8 cellular contexts compared by ENCODE assay signal in the genomic region with DNA sequence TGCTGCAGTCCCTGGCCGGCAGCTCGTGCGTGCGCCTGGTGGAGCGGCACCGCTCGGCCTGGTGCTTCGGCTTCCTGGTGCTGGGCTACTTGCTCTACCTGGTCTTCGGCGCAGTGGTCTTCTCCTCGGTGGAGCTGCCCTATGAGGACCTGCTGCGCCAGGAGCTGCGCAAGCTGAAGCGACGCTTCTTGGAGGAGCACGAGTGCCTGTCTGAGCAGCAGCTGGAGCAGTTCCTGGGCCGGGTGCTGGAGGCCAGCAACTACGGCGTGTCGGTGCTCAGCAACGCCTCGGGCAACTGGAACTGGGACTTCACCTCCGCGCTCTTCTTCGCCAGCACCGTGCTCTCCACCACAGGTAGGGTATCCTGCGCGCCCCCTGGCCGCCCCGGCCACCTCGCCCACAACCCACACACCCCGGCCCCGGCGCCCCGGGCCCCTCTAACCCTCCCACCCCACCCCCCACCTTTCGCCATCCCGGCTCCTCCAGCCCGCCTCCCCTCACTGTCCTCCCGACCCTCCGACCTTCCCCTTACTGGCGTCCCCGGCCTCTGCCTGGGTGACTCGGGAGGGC. TPM values are rescaled to one million over a fixed set of nuclear protein-coding genes. Genes with fewer than 3 reads are reported as not detected.
DNase-seq lines count a peak whose midpoint lies in the region; ATAC-seq and TF ChIP-seq lines count a peak whose summit lies in the region.

No MANE protein-coding gene starts in this region.

- H3K4me1 ChIP-seq in right atrium auricular region (no peaks in the 10 kb centered on the region), gastrocnemius medialis (no peaks in the 10 kb centered on the region)

- DNase-seq in AG08395 (ENCODE audit: low spot score) (peak; percentile 39), amniotic epithelial cell (ENCODE audit: low read depth) (peak; percentile 16), right atrium auricular region (ENCODE audit: low spot score) (no peak), gastrocnemius medialis (no peak), epidermal melanocyte (ENCODE audit: insufficient read length, low spot score) (no peak), posterior vena cava (ENCODE audit: low spot score) (no peak)

- no peaks in the 10 kb centered on the region for H3K9me3 ChIP-seq in right atrium auricular region
- no peaks in the 10 kb centered on the region for H3K9me3 ChIP-seq in gastrocnemius medialis

- peak; percentile 41 for TF ChIP-seq POLR2A in GM15510 (IDR thresholded peaks at IDR 0.05; ENCODE audit: borderline replicate concordance, extremely low read depth, insufficient read length)
- no peak for TF ChIP-seq POLR2A in gastrocnemius medialis (IDR thresholded peaks at IDR 0.05)

- H3K36me3 ChIP-seq in right atrium auricular region = no peaks in the 10 kb centered on the region
- H3K36me3 ChIP-seq in gastrocnemius medialis = no peaks in the 10 kb centered on the region

- in situ Hi-C loops in gastrocnemius medialis (cut with MboI; ENCODE audit: low sequenced_read_pairs in 4 of 4) = no loop called here

- ATAC-seq in HG03520 (IDR thresholded peaks at IDR 0.05; ENCODE audit: unreplicated experiment) = peak; percentile 39
- peak in 1 of 2 donors; percentile 16 for ATAC-seq in gastrocnemius medialis

- H3K27me3 ChIP-seq in right atrium auricular region (no peaks in the 10 kb centered on the region), gastrocnemius medialis (peaks cover 20 to 32% (median 20%) of the 10 kb centered on the region in 3 donors)

- H3K4me3 ChIP-seq in right atrium auricular region (peak overlapping the region; percentile 72 to 74), gastrocnemius medialis (peak overlapping the region in 3 of 4 donors; percentile 13 to 46 (median 43))

- TF ChIP-seq CTCF in right atrium auricular region (IDR thresholded peaks at IDR 0.05) (no peak), gastrocnemius medialis (IDR thresholded peaks at IDR 0.05 in 4 of 5, conservative IDR thresholded peaks at IDR 0.05 in 1 of 5) (no peak)

- H3K27ac ChIP-seq in right atrium auricular region = peak overlapping the region; percentile 90 to 92
- H3K27ac ChIP-seq in gastrocnemius medialis = no peak overlapping the region

- intact Hi-C loops in gastrocnemius medialis (cut with DNase I; ENCODE audit: low total_unique reads) (no loop called here), posterior vena cava (cut with DNase I) (loop anchor here in 1 of 2 donors (10.0 kb wide), 1 partner anchor 181 kb away; no protein-coding TSS in a partner anchor)

RNA-seq across cellular contexts. Expression of gene KCNK1, which starts 0.4 kb away (rescaled TPM):
- total RNA-seq in right atrium auricular region (10 to 100 TPM; 42.3 to 54.2 TPM), gastrocnemius medialis (under 1 TPM in 2 of 4 donors, not detected in 2; 0.20 to 0.49 TPM), posterior vena cava (1 to 10 TPM; 3.2 to 6.3 TPM)

Comparison
In these comparisons a context has a peak if more than half of its experiments do, and no peak if none do; other contexts are left out.
1. DNase-seq: peak in AG08395 (single experiment) and amniotic epithelial cell (single experiment); none in right atrium auricular region (single experiment), gastrocnemius medialis (0 of 2), epidermal melanocyte (single experiment) and posterior vena cava (single experiment).
2. H3K27ac ChIP-seq: peak in right atrium auricular region (2 of 2); none in gastrocnemius medialis (0 of 4).
3. RNA of gene KCNK1, which starts 0.4 kb away (total RNA-seq): 42.3 to 54.2 TPM in right atrium auricular region; 3.2 to 6.3 TPM in posterior vena cava and 0.20 to 0.49 TPM in gastrocnemius medialis; every median in the first group is over 4 times any median in the second.